ENCODE assay signal across 8 cellular contexts in genomic region chr12:510071-510825, GRCh38. TPM values are rescaled to one million over a fixed set of nuclear protein-coding genes. Genes with fewer than 3 reads are reported as not detected.
A peak's percentile ranks its signal among the peaks of the same experiment; 100 is the strongest.
DNase-seq lines count a peak whose midpoint lies in the region; ATAC-seq and TF ChIP-seq lines count a peak whose summit lies in the region.

No MANE protein-coding gene starts in this region.

- H3K27ac ChIP-seq in HEK293 (ENCODE audit: extremely low read depth, low read depth, low read length): no peak overlapping the region
- peak overlapping the region; percentile 42 for H3K27ac ChIP-seq in cardiac muscle cell
- peak overlapping the region; percentile 24 for H3K27ac ChIP-seq in rectal smooth muscle tissue (ENCODE audit: low read depth, low read length)

- DNase-seq in NCI-H774 (lab: John Stamatoyannopoulos, UW) (peak; percentile 79), cardiac muscle cell (ENCODE audit: low read depth in 1 of 2, low spot score in 1 of 2) (no peak)
- no peak for DNase-seq in activated effector memory CD4-positive, alpha-beta T cell treated with Interleukin-2 at 50 U/mL for 16 hours
- no peak for DNase-seq in activated naive CD4-positive, alpha-beta T cell treated with anti-CD3 and anti-CD28 coated beads, Interleukin-2, amount 50 U/mL, for 16 hours
- DNase-seq in stimulated activated CD4-positive, alpha-beta T cell treated with anti-CD3 and anti-CD28 coated beads, Interleukin-15, amount 100 ng/mL, for 24 hours: no peak

- H3K27me3 ChIP-seq in cardiac muscle cell (no peaks in the 10 kb centered on the region), rectal smooth muscle tissue (ENCODE audit: control insufficient read depth, insufficient read depth, low read length) (no peaks in the 10 kb centered on the region)

- no peak for ATAC-seq in HG02870 (IDR thresholded peaks at IDR 0.05; ENCODE audit: unreplicated experiment)

- H3K4me1 ChIP-seq in HEK293 (ENCODE audit: control insufficient read depth, insufficient read depth, low read length) (peaks cover 11% of the 10 kb centered on the region), cardiac muscle cell (ENCODE audit: low read depth) (peaks cover 26% of the 10 kb centered on the region), rectal smooth muscle tissue (ENCODE audit: control insufficient read depth, insufficient read depth, low read length) (no peaks in the 10 kb centered on the region)

- CTCF ChIA-PET in HEK293 (lab: Yijun Ruan, JAX): interaction anchor here (0.7 to 0.9 kb wide), 3 partner anchors 28 to 60 kb away, joined by 3 to 4 read pairs (median 3); no protein-coding TSS in a partner anchor

- POLR2A ChIA-PET in HEK293 (lab: Yijun Ruan, JAX): interaction anchor here (0.7 to 1.0 kb wide), 4 partner anchors 14 to 54 kb away, joined by 3 to 7 read pairs (median 6); no protein-coding TSS in a partner anchor

- TF ChIP-seq CTCF in HEK293 (tag by site-specific recombination; IDR thresholded peaks at IDR 0.05) (no peak), cardiac muscle cell (IDR thresholded peaks at IDR 0.05; ENCODE audit: low read depth, low read length) (no peak)

- no peak overlapping the region for H3K4me3 ChIP-seq in HEK293 (ENCODE audit: low read depth, low read length)
- no peak overlapping the region for H3K4me3 ChIP-seq in cardiac muscle cell
- H3K4me3 ChIP-seq in rectal smooth muscle tissue (ENCODE audit: low read length): peak overlapping the region; percentile 29

- peak overlapping the region; percentile 17 for H3K9ac ChIP-seq in rectal smooth muscle tissue (ENCODE audit: low read length)

- H3K36me3 ChIP-seq in HEK293 (ENCODE audit: control insufficient read depth in 2 of 2, insufficient read depth in 1 of 2, low read length in 2 of 2): no peaks in the 10 kb centered on the region
- H3K36me3 ChIP-seq in cardiac muscle cell: no peaks in the 10 kb centered on the region
- no peaks in the 10 kb centered on the region for H3K36me3 ChIP-seq in rectal smooth muscle tissue (ENCODE audit: control insufficient read depth, insufficient read depth, low read length)

- H3K9me3 ChIP-seq in HEK293 (ENCODE audit: control insufficient read depth, insufficient read depth, low read depth, low read length) (no peaks in the 10 kb centered on the region), cardiac muscle cell (ENCODE audit: low read depth) (no peaks in the 10 kb centered on the region)

TF ChIP-seq in HEK293, 187 proteins besides CTCF, POLR2A, EP300 and RAD21 (continues in another document):
- TF ChIP-seq SCRT2 (tag by site-specific recombination; IDR thresholded peaks at IDR 0.05) (peak; percentile 82), ZNF791 (tag by site-specific recombination; IDR thresholded peaks at IDR 0.05) (no peak), KLF1 (tag by site-specific recombination; IDR thresholded peaks at IDR 0.05) (0 out of 2 replicates have a peak, but pooled peaks have one; percentile 18), ZIC2 (tag by site-specific recombination; IDR thresholded peaks at IDR 0.05) (peak; percentile 93), WT1 (tag by site-specific recombination; IDR thresholded peaks at IDR 0.05) (peak; percentile 50; the same call in 1 of the 2 replicates), OSR2 (tag by site-specific recombination; IDR thresholded peaks at IDR 0.05) (no peak), ZNF133 (tag by site-specific recombination; IDR thresholded peaks at IDR 0.05) (no peak), ZNF548 (tag by site-specific recombination; IDR thresholded peaks at IDR 0.05) (no peak), KLF10 (tag by site-specific recombination; IDR thresholded peaks at IDR 0.05) (peak; percentile 67; the same call in 1 of the 2 replicates), ZBTB48 (tag by site-specific recombination; IDR thresholded peaks at IDR 0.05) (no peak), ZNF223 (tag by site-specific recombination; IDR thresholded peaks at IDR 0.05) (no peak), KLF9 (tag by site-specific recombination; IDR thresholded peaks at IDR 0.05; ENCODE audit: low read depth) (peak; percentile 60; the same call in 1 of the 2 replicates), GLI2 (tag by site-specific recombination; IDR thresholded peaks at IDR 0.05; ENCODE audit: borderline replicate concordance, low read depth) (no peak), ELK4 (IDR thresholded peaks at IDR 0.05; ENCODE audit: borderline replicate concordance, low read depth, low read length) (no peak)
- TF ChIP-seq, protein P1, sequence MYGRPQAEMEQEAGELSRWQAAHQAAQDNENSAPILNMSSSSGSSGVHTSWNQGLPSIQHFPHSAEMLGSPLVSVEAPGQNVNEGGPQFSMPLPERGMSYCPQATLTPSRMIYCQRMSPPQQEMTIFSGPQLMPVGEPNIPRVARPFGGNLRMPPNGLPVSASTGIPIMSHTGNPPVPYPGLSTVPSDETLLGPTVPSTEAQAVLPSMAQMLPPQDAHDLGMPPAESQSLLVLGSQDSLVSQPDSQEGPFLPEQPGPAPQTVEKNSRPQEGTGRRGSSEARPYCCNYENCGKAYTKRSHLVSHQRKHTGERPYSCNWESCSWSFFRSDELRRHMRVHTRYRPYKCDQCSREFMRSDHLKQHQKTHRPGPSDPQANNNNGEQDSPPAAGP (tag by site-specific recombination; IDR thresholded peaks at IDR 0.05): 0 out of 2 replicates have a peak, but pooled peaks have one; percentile 55
- TF ChIP-seq, protein P2, sequence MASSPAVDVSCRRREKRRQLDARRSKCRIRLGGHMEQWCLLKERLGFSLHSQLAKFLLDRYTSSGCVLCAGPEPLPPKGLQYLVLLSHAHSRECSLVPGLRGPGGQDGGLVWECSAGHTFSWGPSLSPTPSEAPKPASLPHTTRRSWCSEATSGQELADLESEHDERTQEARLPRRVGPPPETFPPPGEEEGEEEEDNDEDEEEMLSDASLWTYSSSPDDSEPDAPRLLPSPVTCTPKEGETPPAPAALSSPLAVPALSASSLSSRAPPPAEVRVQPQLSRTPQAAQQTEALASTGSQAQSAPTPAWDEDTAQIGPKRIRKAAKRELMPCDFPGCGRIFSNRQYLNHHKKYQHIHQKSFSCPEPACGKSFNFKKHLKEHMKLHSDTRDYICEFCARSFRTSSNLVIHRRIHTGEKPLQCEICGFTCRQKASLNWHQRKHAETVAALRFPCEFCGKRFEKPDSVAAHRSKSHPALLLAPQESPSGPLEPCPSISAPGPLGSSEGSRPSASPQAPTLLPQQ (tag by site-specific recombination; IDR thresholded peaks at IDR 0.05): no peak
- TF ChIP-seq, protein P3, sequence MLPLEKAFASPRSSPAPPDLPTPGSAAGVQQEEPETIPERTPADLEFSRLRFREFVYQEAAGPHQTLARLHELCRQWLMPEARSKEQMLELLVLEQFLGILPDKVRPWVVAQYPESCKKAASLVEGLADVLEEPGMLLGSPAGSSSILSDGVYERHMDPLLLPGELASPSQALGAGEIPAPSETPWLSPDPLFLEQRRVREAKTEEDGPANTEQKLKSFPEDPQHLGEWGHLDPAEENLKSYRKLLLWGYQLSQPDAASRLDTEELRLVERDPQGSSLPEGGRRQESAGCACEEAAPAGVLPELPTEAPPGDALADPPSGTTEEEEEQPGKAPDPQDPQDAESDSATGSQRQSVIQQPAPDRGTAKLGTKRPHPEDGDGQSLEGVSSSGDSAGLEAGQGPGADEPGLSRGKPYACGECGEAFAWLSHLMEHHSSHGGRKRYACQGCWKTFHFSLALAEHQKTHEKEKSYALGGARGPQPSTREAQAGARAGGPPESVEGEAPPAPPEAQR (tag by site-specific recombination; IDR thresholded peaks at IDR 0.05): no peak
- TF ChIP-seq, protein P4, sequence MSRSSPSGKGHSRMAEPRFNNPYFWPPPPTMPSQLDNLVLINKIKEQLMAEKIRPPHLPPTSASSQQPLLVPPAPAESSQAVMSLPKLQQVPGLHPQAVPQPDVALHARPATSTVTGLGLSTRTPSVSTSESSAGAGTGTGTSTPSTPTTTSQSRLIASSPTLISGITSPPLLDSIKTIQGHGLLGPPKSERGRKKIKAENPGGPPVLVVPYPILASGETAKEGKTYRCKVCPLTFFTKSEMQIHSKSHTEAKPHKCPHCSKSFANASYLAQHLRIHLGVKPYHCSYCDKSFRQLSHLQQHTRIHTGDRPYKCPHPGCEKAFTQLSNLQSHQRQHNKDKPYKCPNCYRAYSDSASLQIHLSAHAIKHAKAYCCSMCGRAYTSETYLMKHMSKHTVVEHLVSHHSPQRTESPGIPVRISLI (tag by site-specific recombination; IDR thresholded peaks at IDR 0.05): no peak
- TF ChIP-seq, protein P5, sequence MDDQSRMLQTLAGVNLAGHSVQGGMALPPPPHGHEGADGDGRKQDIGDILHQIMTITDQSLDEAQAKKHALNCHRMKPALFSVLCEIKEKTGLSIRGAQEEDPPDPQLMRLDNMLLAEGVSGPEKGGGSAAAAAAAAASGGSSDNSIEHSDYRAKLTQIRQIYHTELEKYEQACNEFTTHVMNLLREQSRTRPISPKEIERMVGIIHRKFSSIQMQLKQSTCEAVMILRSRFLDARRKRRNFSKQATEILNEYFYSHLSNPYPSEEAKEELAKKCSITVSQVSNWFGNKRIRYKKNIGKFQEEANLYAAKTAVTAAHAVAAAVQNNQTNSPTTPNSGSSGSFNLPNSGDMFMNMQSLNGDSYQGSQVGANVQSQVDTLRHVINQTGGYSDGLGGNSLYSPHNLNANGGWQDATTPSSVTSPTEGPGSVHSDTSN (CRISPR knock-in tag; IDR thresholded peaks at IDR 0.05): no peak

RNA-seq across cellular contexts. Expression of gene B4GALNT3, which starts 50.5 kb away (rescaled TPM):
- total RNA-seq in cardiac muscle cell: 38.6 and 39.2 TPM in 2 replicates
- polyA plus RNA-seq in cardiac muscle cell: 23.7 and 26.4 TPM in 2 replicates
